Comparison of ENCODE assay signal across 37 cellular contexts in the genomic region with DNA sequence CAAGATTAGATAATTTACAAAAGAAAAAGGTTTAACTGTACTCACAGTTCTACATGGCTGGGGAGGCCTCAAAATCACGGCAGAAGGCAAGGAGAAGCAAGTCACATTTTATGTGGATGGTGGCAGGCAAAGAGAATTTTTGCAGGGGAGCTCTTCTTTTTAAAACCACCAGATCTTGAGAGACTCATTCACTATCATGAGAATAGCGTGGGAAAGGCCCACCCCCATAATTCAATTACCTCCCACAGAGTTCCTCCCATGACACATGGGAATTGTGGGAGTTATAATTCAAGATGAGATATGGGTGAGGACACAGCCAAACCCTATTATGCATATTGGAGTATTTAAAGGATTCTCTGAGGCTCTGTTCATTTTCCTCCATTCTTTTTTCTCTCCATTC.
"Had no signal": no experiment of that assay in that cellular context is flagged by ENCODE, and none has a peak within 500 bp of the region (broad histone marks: within the 10 kb centered on the region; RNA-seq: fewer than 3 reads in every experiment).

No MANE protein-coding gene starts in this region.

- H3K36me3 Mint-ChIP-seq: activated naive CD4-positive, alpha-beta T cell treated with anti-CD3 and anti-CD28 coated beads, Interleukin-2, amount 10 ng/mL, durations not matched to agents 7 days and 5 days; activated naive CD4-positive, alpha-beta T cell treated with anti-CD3 and anti-CD28 coated beads, Interleukin-2, amount 50 U/mL, for 24 hours; activated naive CD8-positive, alpha-beta T cell; activated naive CD8-positive, alpha-beta T cell treated with anti-CD3 and anti-CD28 coated beads for 36 hours; activated naive CD8-positive, alpha-beta T cell treated with anti-CD3 and anti-CD28 coated beads, Interleukin-2, amount 10 ng/mL, durations not matched to agents 7 days and 5 days; brain had no signal

- ATAC-seq: activated naive CD4-positive, alpha-beta T cell treated with anti-CD3 and anti-CD28 coated beads, Interleukin-2, amount 50 U/mL, for 72 hours; activated naive CD8-positive, alpha-beta T cell treated with anti-CD3 and anti-CD28 coated beads, Interleukin-2, amount 50 U/mL, for 24 hours; activated T-cell treated with anti-CD3 and anti-CD28 coated beads, Interleukin-2, amount 50 U/mL, for 4 hours; activated T-cell treated with anti-CD3 and anti-CD28 coated beads, Interleukin-2, amount 50 U/mL, for 72 hours; activated T-helper 17 cell treated with anti-CD3 and anti-CD28 coated beads, Interleukin-2, amount 50 U/mL, for 72 hours; body of pancreas had no signal

- H3K36me3 ChIP-seq: adrenal gland, ascending aorta, brain microvascular endothelial cell, breast epithelium, cardiac muscle cell had no signal

- H3K9me3 Mint-ChIP-seq: brain had no signal

- H3K4me3 ChIP-seq: adrenal gland, ascending aorta, body of pancreas, breast epithelium, cardiac muscle cell had no signal

- H3K4me1 ChIP-seq: adrenal gland, ascending aorta, body of pancreas, breast epithelium had no signal

- H3K27me3 ChIP-seq: adrenal gland, ascending aorta, body of pancreas, brain microvascular endothelial cell, breast epithelium, cardiac muscle cell had no signal

- H3K27ac Mint-ChIP-seq: activated naive CD4-positive, alpha-beta T cell treated with anti-CD3 and anti-CD28 coated beads for 36 hours; activated naive CD4-positive, alpha-beta T cell treated with anti-CD3 and anti-CD28 coated beads, Interleukin-2, amount 10 ng/mL, durations not matched to agents 7 days and 5 days; activated naive CD4-positive, alpha-beta T cell treated with anti-CD3 and anti-CD28 coated beads, Interleukin-2, amount 50 U/mL, for 24 hours; activated naive CD4-positive, alpha-beta T cell treated with anti-CD3 and anti-CD28 coated beads, Interleukin-2, amount 50 U/mL, for 72 hours; activated naive CD8-positive, alpha-beta T cell; activated naive CD8-positive, alpha-beta T cell treated with anti-CD3 and anti-CD28 coated beads for 36 hours; activated naive CD8-positive, alpha-beta T cell treated with anti-CD3 and anti-CD28 coated beads, Interleukin-2, amount 10 ng/mL, durations not matched to agents 7 days and 5 days; activated naive CD8-positive, alpha-beta T cell treated with anti-CD3 and anti-CD28 coated beads, Interleukin-2, amount 50 U/mL, for 24 hours; activated T-cell treated with anti-CD3 and anti-CD28 coated beads, Interleukin-2, amount 50 U/mL, for 24 hours; activated T-cell treated with anti-CD3 and anti-CD28 coated beads, Interleukin-2, amount 50 U/mL, for 72 hours; activated T-helper 1 cell treated with anti-CD3 and anti-CD28 coated beads, Interleukin-12 subunit alpha, Interleukin-12 subunit beta, Interleukin-2, Interleukin-4 antibody, amounts not matched to agents 30 ng/mL and 10 ng/mL and 1 ng/mL, durations not matched to agents 14 hours and 24 hours and 36 hours; activated T-helper 17 cell treated with anti-CD3 and anti-CD28 coated beads, Interleukin-2, amount 50 U/mL, for 72 hours; activated T-helper 2 cell treated with anti-CD3 and anti-CD28 coated beads, Interferon-gamma antibody, Interleukin-2, Interleukin-4, amounts not matched to agents 10 μg/mL and 5 μg/mL and 100 μg/mL, durations not matched to agents 14 hours and 24 hours and 36 hours; brain had no signal

- H3K4me1 Mint-ChIP-seq: activated naive CD4-positive, alpha-beta T cell treated with anti-CD3 and anti-CD28 coated beads, Interleukin-2, amount 10 ng/mL, durations not matched to agents 7 days and 5 days; activated naive CD4-positive, alpha-beta T cell treated with anti-CD3 and anti-CD28 coated beads, Interleukin-2, amount 50 U/mL, for 24 hours; activated naive CD8-positive, alpha-beta T cell treated with anti-CD3 and anti-CD28 coated beads for 36 hours; activated naive CD8-positive, alpha-beta T cell treated with anti-CD3 and anti-CD28 coated beads, Interleukin-2, amount 10 ng/mL, durations not matched to agents 7 days and 5 days; activated naive CD8-positive, alpha-beta T cell treated with anti-CD3 and anti-CD28 coated beads, Interleukin-2, amount 50 U/mL, for 24 hours; activated T-helper 17 cell treated with anti-CD3 and anti-CD28 coated beads, Interleukin-2, amount 50 U/mL, for 72 hours; brain; central memory CD8-positive, alpha-beta T cell had no signal

- DNase-seq: activated effector memory CD4-positive, alpha-beta T cell treated with anti-CD3 and anti-CD28 coated beads, Interleukin-2, amount 50 U/mL, for 16 hours; activated effector memory CD4-positive, alpha-beta T cell treated with Interleukin-2 at 50 U/mL for 16 hours; activated gamma-delta T cell; activated gamma-delta T cell treated with Interleukin-2 at 50 U/mL for 16 hours; activated naive CD4-positive, alpha-beta T cell; activated naive CD4-positive, alpha-beta T cell treated with anti-CD3 and anti-CD28 coated beads for 36 hours; activated naive CD4-positive, alpha-beta T cell treated with anti-CD3 and anti-CD28 coated beads, Interleukin-2, amount 10 ng/mL, durations not matched to agents 7 days and 5 days; activated naive CD4-positive, alpha-beta T cell treated with anti-CD3 and anti-CD28 coated beads, Interleukin-2, amount 50 U/mL, for 16 hours; activated naive CD4-positive, alpha-beta T cell treated with Interleukin-2 at 50 U/mL for 16 hours; activated naive CD8-positive, alpha-beta T cell treated with anti-CD3 and anti-CD28 coated beads for 36 hours; activated naive CD8-positive, alpha-beta T cell treated with anti-CD3 and anti-CD28 coated beads, Interleukin-2, amount 10 ng/mL, durations not matched to agents 7 days and 5 days; activated naive CD8-positive, alpha-beta T cell treated with anti-CD3 and anti-CD28 coated beads, Interleukin-2, amount 50 U/mL, for 24 hours; activated T-cell treated with anti-CD3 and anti-CD28 coated beads for 4 hours; activated T-cell treated with anti-CD3 and anti-CD28 coated beads, Interleukin-2, amount 50 U/mL, for 1 hour; activated T-cell treated with anti-CD3 and anti-CD28 coated beads, Interleukin-2, amount 50 U/mL, for 24 hours; activated T-cell treated with anti-CD3 and anti-CD28 coated beads, Interleukin-2, amount 50 U/mL, for 4 hours; activated T-cell treated with anti-CD3 and anti-CD28 coated beads, Interleukin-2, amount 50 U/mL, for 48 hours; activated T-cell treated with anti-CD3 and anti-CD28 coated beads, Interleukin-2, amount 50 U/mL, for 72 hours; adrenal gland; amniotic stem cell; amygdala; anterior cingulate cortex; aorta; body of pancreas; brain microvascular endothelial cell; cerebellar nuclear complex had no signal

- H3K4me3 Mint-ChIP-seq: activated naive CD4-positive, alpha-beta T cell treated with anti-CD3 and anti-CD28 coated beads for 36 hours; activated naive CD4-positive, alpha-beta T cell treated with anti-CD3 and anti-CD28 coated beads, Interleukin-2, amount 10 ng/mL, durations not matched to agents 7 days and 5 days; activated naive CD4-positive, alpha-beta T cell treated with anti-CD3 and anti-CD28 coated beads, Interleukin-2, amount 50 U/mL, for 24 hours; activated naive CD8-positive, alpha-beta T cell; activated naive CD8-positive, alpha-beta T cell treated with anti-CD3 and anti-CD28 coated beads for 36 hours; activated naive CD8-positive, alpha-beta T cell treated with anti-CD3 and anti-CD28 coated beads, Interleukin-2, amount 10 ng/mL, durations not matched to agents 7 days and 5 days; activated naive CD8-positive, alpha-beta T cell treated with anti-CD3 and anti-CD28 coated beads, Interleukin-2, amount 50 U/mL, for 24 hours; activated T-cell treated with anti-CD3 and anti-CD28 coated beads, Interleukin-2, amount 50 U/mL, for 24 hours; activated T-cell treated with anti-CD3 and anti-CD28 coated beads, Interleukin-2, amount 50 U/mL, for 4 hours; activated T-cell treated with anti-CD3 and anti-CD28 coated beads, Interleukin-2, amount 50 U/mL, for 72 hours; activated T-helper 1 cell treated with anti-CD3 and anti-CD28 coated beads, Interleukin-12 subunit alpha, Interleukin-12 subunit beta, Interleukin-2, Interleukin-4 antibody, amounts not matched to agents 30 ng/mL and 10 ng/mL and 1 ng/mL, durations not matched to agents 14 hours and 24 hours and 36 hours; activated T-helper 17 cell treated with anti-CD3 and anti-CD28 coated beads, Interleukin-2, amount 50 U/mL, for 72 hours; brain; central memory CD8-positive, alpha-beta T cell had no signal

- H3K27me3 Mint-ChIP-seq: activated naive CD4-positive, alpha-beta T cell treated with anti-CD3 and anti-CD28 coated beads, Interleukin-2, amount 10 ng/mL, durations not matched to agents 7 days and 5 days; activated naive CD4-positive, alpha-beta T cell treated with anti-CD3 and anti-CD28 coated beads, Interleukin-2, amount 50 U/mL, for 24 hours; activated naive CD8-positive, alpha-beta T cell; activated naive CD8-positive, alpha-beta T cell treated with anti-CD3 and anti-CD28 coated beads for 36 hours; activated naive CD8-positive, alpha-beta T cell treated with anti-CD3 and anti-CD28 coated beads, Interleukin-2, amount 10 ng/mL, durations not matched to agents 7 days and 5 days; activated naive CD8-positive, alpha-beta T cell treated with anti-CD3 and anti-CD28 coated beads, Interleukin-2, amount 50 U/mL, for 24 hours; activated T-cell treated with anti-CD3 and anti-CD28 coated beads, Interleukin-2, amount 50 U/mL, for 24 hours; activated T-helper 17 cell treated with anti-CD3 and anti-CD28 coated beads, Interleukin-2, amount 50 U/mL, for 72 hours; brain; central memory CD8-positive, alpha-beta T cell had no signal

- H3K9me3 ChIP-seq: adrenal gland, ascending aorta, body of pancreas, breast epithelium had no signal
